19 cellular contexts compared by ENCODE assay signal in the genomic region with DNA sequence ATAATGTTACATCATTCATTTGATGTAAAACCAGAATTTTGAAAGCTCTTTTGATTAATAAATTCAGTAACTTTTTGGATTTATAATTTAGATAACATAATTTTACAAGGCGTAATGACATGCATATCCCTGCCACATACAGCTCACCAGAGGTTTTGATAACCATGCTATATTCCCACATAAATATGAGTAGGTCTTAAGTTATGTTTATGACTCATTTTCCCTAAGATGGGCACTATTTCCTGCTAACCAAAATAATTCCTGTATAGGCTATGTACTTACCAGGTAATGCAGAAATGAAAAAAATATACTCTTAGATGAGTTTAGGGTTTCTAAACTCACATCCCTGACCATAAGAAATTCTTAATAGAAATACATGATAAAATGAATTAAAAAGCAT.
"Had no signal": no experiment of that assay in that cellular context is flagged by ENCODE, and none has a peak within 500 bp of the region (broad histone marks: within the 10 kb centered on the region; RNA-seq: fewer than 3 reads in every experiment).

No MANE protein-coding gene starts in this region.

- DNase-seq: activated CD4-positive, alpha-beta T cell treated with anti-CD3 and anti-CD28 coated beads, Interleukin-2, amount 10 ng/mL, durations not matched to agents 7 days and 5 days; activated CD8-positive, alpha-beta T cell treated with anti-CD3 and anti-CD28 coated beads, Interleukin-2, amount 10 ng/mL, durations not matched to agents 7 days and 5 days; activated naive CD4-positive, alpha-beta T cell treated with Interleukin-2 at 50 U/mL for 16 hours; activated naive CD8-positive, alpha-beta T cell treated with anti-CD3 and anti-CD28 coated beads, Interleukin-2, amount 10 ng/mL, durations not matched to agents 7 days and 5 days; activated T-cell treated with anti-CD3 and anti-CD28 coated beads, Interleukin-2, amount 50 U/mL, for 24 hours; anterior cingulate cortex; effector memory CD8-positive, alpha-beta T cell; foreskin melanocyte; heart left ventricle; kidney glomerular epithelial cell; left ventricle myocardium inferior; ovary; stimulated activated CD4-positive, alpha-beta T cell treated with anti-CD3 and anti-CD28 coated beads, Interleukin-4, amount 100 ng/mL, for 4 hours; stimulated activated naive B cell treated with anti-CD40 and anti-IgM and Interleukin-4, amounts not matched to agents 10 μg/mL and 1 μg/mL and 100 μg/mL, for 72 hours; T-cell; upper lobe of left lung had no signal

- ATAC-seq: activated CD8-positive, alpha-beta T cell treated with anti-CD3 and anti-CD28 coated beads, Interleukin-2, amount 10 ng/mL, durations not matched to agents 7 days and 5 days; effector memory CD8-positive, alpha-beta T cell; heart left ventricle; sciatic nerve; stimulated activated naive B cell treated with anti-CD40 and anti-IgM and Interleukin-4, amounts not matched to agents 10 μg/mL and 1 μg/mL and 100 μg/mL, for 72 hours; T-cell had no signal

- H3K4me3 ChIP-seq: heart left ventricle, left ventricle myocardium inferior, ovary, smooth muscle cell, thoracic aorta, upper lobe of left lung had no signal
